ENCODE assay signal across 8 cellular contexts in the genomic region with DNA sequence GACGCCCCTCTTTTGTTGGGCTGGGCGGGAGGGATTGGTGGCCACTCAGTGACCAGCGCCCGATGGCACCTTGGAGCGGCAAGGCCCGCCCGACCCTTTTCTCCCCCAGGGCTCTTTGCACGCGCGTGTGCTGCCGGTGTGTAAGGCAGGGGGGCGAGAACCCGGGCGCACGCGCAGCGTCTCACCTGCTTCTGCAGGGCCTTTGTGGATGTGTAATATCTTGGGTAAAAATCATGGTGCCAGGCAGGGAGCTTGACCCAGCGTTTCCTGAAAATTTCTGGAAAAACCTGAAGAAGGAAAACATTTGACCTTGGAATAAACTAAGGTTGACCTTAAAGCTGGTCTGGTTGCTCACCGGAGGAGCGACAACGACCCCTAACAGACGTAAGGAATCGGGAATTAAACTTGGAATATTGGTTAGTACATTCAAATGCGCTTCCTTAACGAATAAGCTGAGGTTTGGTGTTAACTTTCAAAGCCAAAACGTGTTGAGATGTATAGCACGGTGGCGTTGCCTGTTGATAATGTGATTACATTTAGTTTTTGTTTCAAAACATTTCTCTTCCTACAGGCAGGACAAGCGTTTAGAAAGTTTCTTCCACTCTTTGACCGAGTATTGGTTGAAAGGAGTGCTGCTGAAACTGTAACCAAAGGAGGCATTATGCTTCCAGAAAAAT. TPM values are rescaled to one million over a fixed set of nuclear protein-coding genes. Genes with fewer than 3 reads are reported as not detected.
DNase-seq lines count a peak whose midpoint lies in the region; ATAC-seq and TF ChIP-seq lines count a peak whose summit lies in the region.

No MANE protein-coding gene starts in this region.

- H3K79me2 ChIP-seq in HCT116 (ENCODE audit: insufficient read depth, low read length) = peaks cover 87% of the 10 kb centered on the region

- CTCF ChIA-PET in HCT116 (lab: Charles Lee) = interaction anchor here (1.0 kb wide), 1 partner anchor 99 kb away, joined by 4 read pairs; no protein-coding TSS in a partner anchor

- TF ChIP-seq POLR2A in HCT116 (IDR thresholded peaks at IDR 0.05; ENCODE audit: borderline replicate concordance, extremely low read depth, insufficient read depth, insufficient read length) = peak; percentile 21

- RAD21 ChIA-PET in HCT116 (lab: Charles Lee; ENCODE audit: low non-redundant PET in 1 of 2, low total read pairs in 2 of 2, uncharacterized antibody in 2 of 2, unreplicated experiment in 2 of 2) = interaction anchor here in 1 of 2 experiments (1.3 kb wide), 1 partner anchor 99 kb away, joined by 3 read pairs; no protein-coding TSS in a partner anchor

- H3K4me1 ChIP-seq in HCT116 (ENCODE audit: control insufficient read depth in 1 of 2, insufficient read depth in 2 of 2, low read length in 2 of 2) (peaks cover 7 to 29% of the 10 kb centered on the region in 2 experiments; a peak in 3 of 4 replicates), mucosa of rectum (ENCODE audit: control insufficient read depth in 2 of 2, insufficient read depth in 2 of 2, low read length in 2 of 2) (peaks cover 17 to 20% of the 10 kb centered on the region in 2 donors)

- peak overlapping the region; percentile 81 to 83 for H3K4me3 ChIP-seq in HCT116 (replicated peaks in 1 of 2; ENCODE audit: low read depth in 1 of 2, low read length in 2 of 2)
- peak overlapping the region; percentile 82 to 96 for H3K4me3 ChIP-seq in mucosa of rectum (ENCODE audit: low read length in 2 of 2)

- peak overlapping the region; percentile 90 for H3K9ac ChIP-seq in HCT116 (ENCODE audit: low read length)
- H3K9ac ChIP-seq in mucosa of rectum (ENCODE audit: low read depth in 1 of 2, low read length in 2 of 2) = peak overlapping the region; percentile 95 to 97

- no peaks in the 10 kb centered on the region for H3K9me2 ChIP-seq in HCT116 (ENCODE audit: insufficient read depth)

- H3K27me3 ChIP-seq in HCT116 (ENCODE audit: insufficient read depth, low read length) = no peaks in the 10 kb centered on the region
- no peaks in the 10 kb centered on the region for H3K27me3 ChIP-seq in mucosa of rectum (ENCODE audit: control insufficient read depth in 2 of 2, insufficient read depth in 2 of 2, low read length in 2 of 2)

- H4K20me1 ChIP-seq in HCT116 (ENCODE audit: insufficient read depth) = peaks cover 49% of the 10 kb centered on the region; the same call in 1 of the 2 replicates

- H3K36me3 ChIP-seq in HCT116 (ENCODE audit: control insufficient read depth in 1 of 2, insufficient read depth in 2 of 2, low read length in 2 of 2) = peaks cover 39 to 78% of the 10 kb centered on the region in 2 experiments
- H3K36me3 ChIP-seq in mucosa of rectum (ENCODE audit: control insufficient read depth in 2 of 2, insufficient read depth in 2 of 2, low read length in 2 of 2) = peaks cover 28 to 34% of the 10 kb centered on the region in 2 donors

- no peak for ATAC-seq in HCT116

- intact Hi-C loops in HCT116 (cut with micrococcal nuclease) = loop anchor here (1.0 to 10.0 kb wide), 2 partner anchors 47 to 204 kb away; partner anchors contain the start of genes COQ10B and MARS2

- TF ChIP-seq RAD21 in HCT116 (IDR thresholded peaks at IDR 0.05; ENCODE audit: low read depth) = no peak

- TF ChIP-seq CTCF in HCT116 (IDR thresholded peaks at IDR 0.05 in 2 of 3, conservative IDR thresholded peaks at IDR 0.05 in 1 of 3; ENCODE audit: borderline replicate concordance in 1 of 3, insufficient read depth in 1 of 3, low read depth in 2 of 3, low read length in 2 of 3) = no peak
- TF ChIP-seq CTCF in GM10266 (IDR thresholded peaks at IDR 0.05; ENCODE audit: control insufficient read depth, insufficient read depth, low read depth, missing control alignments) = no peak

- H3K27ac ChIP-seq in HCT116 (ENCODE audit: low read depth, low read length) (peak overlapping the region; percentile 98), mucosa of rectum (ENCODE audit: low read depth in 2 of 2, low read length in 2 of 2) (peak overlapping the region; percentile 95 to 97)

- TSS peak; percentile 66 for BruUV-seq in HCT116 (replicated peaks; lab: Mats Ljungman, UMichigan)

- peak; percentile 40 to 73 for DNase-seq in NCI-H2081 (lab: John Stamatoyannopoulos, UW)
- DNase-seq in NCI-H2081 treated with DMSO at 0.1 percent for 48 hours (lab: John Stamatoyannopoulos, UW) = no peak
- DNase-seq in HCT116 (ENCODE audit: low read depth, low spot score) = no peak
- DNase-seq in NCI-H774 (lab: John Stamatoyannopoulos, UW) = peak; percentile 74
- DNase-seq in dermis blood vessel endothelial cell = peak; percentile 32
- no peak for DNase-seq in GM10266 (ENCODE audit: extremely low spot score)
- DNase-seq in middle frontal gyrus (ENCODE audit: extremely low spot score, low spot score) = no peak

- H3K4me2 ChIP-seq in HCT116 (ENCODE audit: low read length) = peak overlapping the region; percentile 67

- no peak overlapping the region for H2AFZ ChIP-seq in HCT116 (ENCODE audit: low read depth, low read length, poor library complexity, severe bottlenecking)

- POLR2A ChIA-PET in HCT116 (lab: Charles Lee) = interaction anchor here (0.6 to 2.0 kb wide), 10 partner anchors 8 to 204 kb away, joined by 3 to 25 read pairs (median 4); partner anchors contain the start of genes COQ10B, MARS2 and MOB4

- H3K9me3 ChIP-seq in HCT116 (ENCODE audit: control insufficient read depth in 1 of 2, insufficient read depth in 1 of 2, low read depth in 1 of 2, low read length in 2 of 2) = no peaks in the 10 kb centered on the region
- no peaks in the 10 kb centered on the region for H3K9me3 ChIP-seq in mucosa of rectum (ENCODE audit: control insufficient read depth in 2 of 2, low read length in 2 of 2)

TF ChIP-seq in HCT116, 20 proteins besides CTCF, POLR2A, EP300 and RAD21:
- TF ChIP-seq EGR1 (IDR thresholded peaks at IDR 0.05; ENCODE audit: low read depth) = no peak; the same call in 1 of the 2 replicates
- TF ChIP-seq CEBPB (IDR thresholded peaks at IDR 0.05; ENCODE audit: low read depth) = no peak
- TF ChIP-seq JUND (IDR thresholded peaks at IDR 0.05) = no peak
- TF ChIP-seq, protein P1, sequence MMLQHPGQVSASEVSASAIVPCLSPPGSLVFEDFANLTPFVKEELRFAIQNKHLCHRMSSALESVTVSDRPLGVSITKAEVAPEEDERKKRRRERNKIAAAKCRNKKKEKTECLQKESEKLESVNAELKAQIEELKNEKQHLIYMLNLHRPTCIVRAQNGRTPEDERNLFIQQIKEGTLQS (IDR thresholded peaks at IDR 0.05) = no peak
- TF ChIP-seq ZFX (IDR thresholded peaks at IDR 0.05) = peak; percentile 9; the same call in 1 of the 2 replicates
TF ChIP-seq in HCT116: peak in this region for 1.

RNA-seq across cellular contexts. Expression of gene HSPE1, which starts 0.5 kb away (rescaled TPM):
- 291 TPM for total RNA-seq in HCT116 (2021; ENCODE audit: unreplicated experiment)
- 173 and 265 TPM in 2 replicates for polyA plus RNA-seq in HCT116 (2012)
- total RNA-seq in dermis blood vessel endothelial cell = 86.8 and 115 TPM in 2 replicates

RNA-seq across cellular contexts. Expression of gene HSPD1, which starts 1.0 kb away (rescaled TPM):
- 995 TPM for total RNA-seq in HCT116 (2021; ENCODE audit: unreplicated experiment)
- polyA plus RNA-seq in HCT116 (2012) = 359 and 527 TPM in 2 replicates
- 155 and 307 TPM in 2 replicates for total RNA-seq in dermis blood vessel endothelial cell

RNA-seq across cellular contexts. Expression of gene MOB4, which starts 15.2 kb away (rescaled TPM):
- total RNA-seq in HCT116 (2021; ENCODE audit: unreplicated experiment) (24.4 TPM), dermis blood vessel endothelial cell (32.3 and 39.5 TPM in 2 replicates)
- 14.5 and 19.7 TPM in 2 replicates for polyA plus RNA-seq in HCT116 (2012)

RNA-seq across cellular contexts. Expression of gene COQ10B, which starts 47.3 kb away (rescaled TPM):
- total RNA-seq in HCT116 (2021; ENCODE audit: unreplicated experiment) (20.4 TPM), dermis blood vessel endothelial cell (20.2 and 36.4 TPM in 2 replicates)
- polyA plus RNA-seq in HCT116 (2012) = 8.8 and 10.2 TPM in 2 replicates

Comparison
In these comparisons a context has a peak if more than half of its experiments do, and no peak if none do; other contexts are left out.
1. DNase-seq: peak in NCI-H2081 (2 of 2), NCI-H774 (single experiment) and dermis blood vessel endothelial cell (single experiment); none in NCI-H2081 treated with DMSO at 0.1 percent for 48 hours (single experiment), HCT116 (single experiment), GM10266 (single experiment) and middle frontal gyrus (single experiment).